ENCODE assay signal across 19 cellular contexts in the genomic region with DNA sequence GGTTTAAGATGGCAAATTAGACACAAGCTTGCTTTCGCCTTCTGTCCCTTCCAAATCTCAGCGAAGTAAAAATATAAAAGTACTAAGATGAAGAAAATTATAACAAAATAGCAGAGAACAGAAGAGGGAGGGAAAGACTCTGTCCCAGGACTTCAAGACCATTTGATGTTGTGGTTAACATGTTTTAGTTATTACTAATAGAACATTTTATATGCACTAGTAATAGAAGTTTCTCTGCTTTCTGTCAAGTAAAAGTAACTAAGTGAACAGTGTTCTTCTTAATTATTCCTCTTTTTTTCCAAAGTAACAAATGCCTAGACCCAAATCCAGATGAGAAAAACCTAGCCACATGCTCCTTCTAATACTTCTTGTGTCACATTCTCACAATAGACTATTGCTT.
"Had no signal": no experiment of that assay in that cellular context is flagged by ENCODE, and none has a peak within 500 bp of the region (broad histone marks: within the 10 kb centered on the region; RNA-seq: fewer than 3 reads in every experiment).

No MANE protein-coding gene starts in this region.

- H3K4me2 ChIP-seq: smooth muscle cell had no signal

- ATAC-seq: activated CD4-positive, CD25-positive, alpha-beta regulatory T cell treated with anti-CD3 and anti-CD28 coated beads, Interleukin-2, amount 50 U/mL, for 24 hours; left colon; naive thymus-derived CD8-positive, alpha-beta T cell; stimulated activated effector memory CD8-positive, alpha-beta T cell treated with anti-CD3 and anti-CD28 coated beads, Interleukin-12 subunit alpha, Interleukin-12 subunit beta, amount 100 ng/mL, for 72 hours had no signal

- DNase-seq: activated CD4-positive, alpha-beta T cell treated with anti-CD3 and anti-CD28 coated beads, Interleukin-2, amount 50 U/mL, for 48 hours; activated gamma-delta T cell; activated T-cell treated with anti-CD3 and anti-CD28 coated beads, Interleukin-2, amount 50 U/mL, for 48 hours; anterior cingulate cortex; effector CD4-positive, alpha-beta T cell; left colon; naive thymus-derived CD8-positive, alpha-beta T cell; tibial artery had no signal

- H3K4me3 ChIP-seq: cardiac muscle cell, coronary artery, lung, right atrium auricular region, smooth muscle cell, tibial artery, vagina had no signal

- H3K9me3 ChIP-seq: neutrophil, right atrium auricular region, tibial artery, vagina had no signal

- H3K36me3 Mint-ChIP-seq: activated naive CD8-positive, alpha-beta T cell; stimulated activated effector memory CD8-positive, alpha-beta T cell treated with anti-CD3 and anti-CD28 coated beads, Interleukin-12 subunit alpha, Interleukin-12 subunit beta, amount 100 ng/mL, for 72 hours had no signal

- H3K27ac Mint-ChIP-seq: activated naive CD8-positive, alpha-beta T cell; naive thymus-derived CD8-positive, alpha-beta T cell; stimulated activated effector memory CD8-positive, alpha-beta T cell treated with anti-CD3 and anti-CD28 coated beads, Interleukin-12 subunit alpha, Interleukin-12 subunit beta, amount 100 ng/mL, for 72 hours; T-helper 2 cell treated with Interferon-gamma antibody and Interleukin-4, amounts not matched to agents 5 μg/mL and 100 μg/mL, for 36 hours had no signal

- H3K27ac ChIP-seq: cardiac muscle cell, coronary artery, neutrophil, right atrium auricular region, tibial artery, vagina had no signal

- H3K4me1 ChIP-seq: right atrium auricular region, tibial artery, vagina had no signal

- H3K4me1 Mint-ChIP-seq: stimulated activated effector memory CD8-positive, alpha-beta T cell treated with anti-CD3 and anti-CD28 coated beads, Interleukin-12 subunit alpha, Interleukin-12 subunit beta, amount 100 ng/mL, for 72 hours had no signal

- H3K4me3 Mint-ChIP-seq: activated naive CD8-positive, alpha-beta T cell; naive thymus-derived CD8-positive, alpha-beta T cell; stimulated activated effector memory CD8-positive, alpha-beta T cell treated with anti-CD3 and anti-CD28 coated beads, Interleukin-12 subunit alpha, Interleukin-12 subunit beta, amount 100 ng/mL, for 72 hours; T-helper 2 cell treated with Interferon-gamma antibody and Interleukin-4, amounts not matched to agents 5 μg/mL and 100 μg/mL, for 36 hours had no signal

- H3K36me3 ChIP-seq: cardiac muscle cell, neutrophil, right atrium auricular region, tibial artery, vagina had no signal

- H3K9me3 Mint-ChIP-seq: stimulated activated effector memory CD8-positive, alpha-beta T cell treated with anti-CD3 and anti-CD28 coated beads, Interleukin-12 subunit alpha, Interleukin-12 subunit beta, amount 100 ng/mL, for 72 hours; T-helper 2 cell treated with Interferon-gamma antibody and Interleukin-4, amounts not matched to agents 5 μg/mL and 100 μg/mL, for 36 hours had no signal

- H3K27me3 ChIP-seq: cardiac muscle cell, neutrophil, right atrium auricular region, tibial artery, vagina had no signal
